ENCODE assay signal across 8 cellular contexts in genomic region chr14:26163761-26164160, GRCh38.
A peak's percentile ranks its signal among the peaks of the same experiment; 100 is the strongest.
DNase-seq lines count a peak whose midpoint lies in the region; ATAC-seq and TF ChIP-seq lines count a peak whose summit lies in the region.

No MANE protein-coding gene starts in this region.

- no peak overlapping the region for H3K27ac Mint-ChIP-seq in T-helper 17 cell
- no peak overlapping the region for H3K27ac Mint-ChIP-seq in activated T-cell treated with anti-CD3 and anti-CD28 coated beads, Interleukin-2, amount 50 U/mL, for 24 hours

- H2BK12ac ChIP-seq in neuronal stem cell (ENCODE audit: low read length), result no peak overlapping the region

- H2BK120ac ChIP-seq in neuronal stem cell (ENCODE audit: low read depth, low read length), result no peak overlapping the region

- H3K79me1 ChIP-seq in neuronal stem cell (ENCODE audit: low read depth, low read length), result no peaks in the 10 kb centered on the region

- no peaks in the 10 kb centered on the region for H3K4me1 ChIP-seq in neuronal stem cell (ENCODE audit: control insufficient read depth in 2 of 2, insufficient read depth in 1 of 2, low read depth in 1 of 2, low read length in 2 of 2)

- H3K27ac ChIP-seq in neuronal stem cell (replicated peaks; ENCODE audit: low read length), result no peak overlapping the region

- H3K4me3 Mint-ChIP-seq in T-helper 17 cell, result no peak overlapping the region
- H3K4me3 Mint-ChIP-seq in activated T-cell treated with anti-CD3 and anti-CD28 coated beads, Interleukin-2, amount 50 U/mL, for 24 hours, result no peak overlapping the region

- no peak overlapping the region for H3K9ac ChIP-seq in neuronal stem cell (ENCODE audit: low read depth, low read length, poor library complexity)

- no peak overlapping the region for H3K4me2 ChIP-seq in neuronal stem cell (ENCODE audit: insufficient read depth, low read length, poor library complexity, severe bottlenecking)

- H4K91ac ChIP-seq in neuronal stem cell (ENCODE audit: low read depth, low read length, poor library complexity), result no peak overlapping the region

- no peaks in the 10 kb centered on the region for H3K27me3 Mint-ChIP-seq in T-helper 17 cell
- no peaks in the 10 kb centered on the region for H3K27me3 Mint-ChIP-seq in activated T-cell treated with anti-CD3 and anti-CD28 coated beads, Interleukin-2, amount 50 U/mL, for 24 hours

- H3K14ac ChIP-seq in neuronal stem cell (ENCODE audit: low read length), result no peak overlapping the region

- no peak overlapping the region for H3K4ac ChIP-seq in neuronal stem cell (ENCODE audit: low read length)

- H3K18ac ChIP-seq in neuronal stem cell (ENCODE audit: low read length), result peak overlapping the region; percentile 44

- no peak overlapping the region for H2BK15ac ChIP-seq in neuronal stem cell (ENCODE audit: low read length)

- H3K4me3 ChIP-seq in choroid plexus epithelial cell (ENCODE audit: low read depth, low read length) (no peak overlapping the region), neuronal stem cell (ENCODE audit: low read length in 2 of 2) (no peak overlapping the region)

- ATAC-seq in T-helper 17 cell (no peak), GM19035 (IDR thresholded peaks at IDR 0.05; ENCODE audit: unreplicated experiment) (no peak)

- peaks cover 33% of the 10 kb centered on the region for H3K9me3 Mint-ChIP-seq in activated T-cell treated with anti-CD3 and anti-CD28 coated beads, Interleukin-2, amount 50 U/mL, for 24 hours

- no peak overlapping the region for H2BK5ac ChIP-seq in neuronal stem cell (ENCODE audit: low read length)

- H3K27me3 ChIP-seq in neuronal stem cell (ENCODE audit: control insufficient read depth in 3 of 3, insufficient read depth in 3 of 3, low read depth in 1 of 3, low read length in 3 of 3), result no peaks in the 10 kb centered on the region

- H2AK5ac ChIP-seq in neuronal stem cell (ENCODE audit: low read depth, low read length), result no peak overlapping the region

- peaks cover 0 to 5% of the 10 kb centered on the region in 2 donors for H3K9me3 ChIP-seq in neuronal stem cell (replicated peaks in 1 of 2; ENCODE audit: control insufficient read depth in 2 of 2, insufficient read depth in 1 of 2, low read depth in 1 of 2, low read length in 2 of 2)
- no peaks in the 10 kb centered on the region for H3K9me3 ChIP-seq in T-helper 17 cell (ENCODE audit: control insufficient read depth, low read length, poor library complexity, severe bottlenecking)

- peak overlapping the region; percentile 97 for H4K8ac ChIP-seq in neuronal stem cell (ENCODE audit: low read depth, low read length)

- intact Hi-C loops in posterior vena cava (cut with DNase I), result no loop called here

- H3K36me3 Mint-ChIP-seq in T-helper 17 cell (ENCODE audit: low read depth), result no peaks in the 10 kb centered on the region
- H3K36me3 Mint-ChIP-seq in activated T-cell treated with anti-CD3 and anti-CD28 coated beads, Interleukin-2, amount 50 U/mL, for 24 hours (ENCODE audit: low read depth), result no peaks in the 10 kb centered on the region

- no peaks in the 10 kb centered on the region for H3K36me3 ChIP-seq in neuronal stem cell (replicated peaks in 1 of 2; ENCODE audit: control insufficient read depth in 2 of 2, insufficient read depth in 2 of 2, low read length in 2 of 2)

- peak overlapping the region; percentile 32 for H2AFZ ChIP-seq in neuronal stem cell (ENCODE audit: low read length)

- H3K23ac ChIP-seq in neuronal stem cell (ENCODE audit: low read depth, low read length, poor library complexity), result no peak overlapping the region

- WGBS in neuronal stem cell (ENCODE audit: extremely low coverage in 2 of 2, insufficient read length in 2 of 2, insufficient replicate concordance in 1 of 2), 2 donors, result no CpG with 5 or more reads among the region's 1 CpG

- peak; percentile 72 for TF ChIP-seq CTCF in choroid plexus epithelial cell (conservative IDR thresholded peaks at IDR 0.05; ENCODE audit: low read depth, low read length)

- DNase-seq in H4 (ENCODE audit: low spot score), result peak; percentile 11
- peak; percentile 70 for DNase-seq in NCI-H446 treated with DMSO at 0.1 percent for 48 hours (lab: John Stamatoyannopoulos, UW)
- DNase-seq in choroid plexus epithelial cell (ENCODE audit: low read depth), result peak; percentile 73
- DNase-seq in neuronal stem cell (ENCODE audit: low spot score), result no peak
- DNase-seq in T-helper 17 cell, result no peak
- DNase-seq in posterior vena cava (ENCODE audit: low spot score), result no peak
- DNase-seq in activated T-cell treated with anti-CD3 and anti-CD28 coated beads, Interleukin-2, amount 50 U/mL, for 24 hours, result no peak

- H3K4me1 Mint-ChIP-seq in T-helper 17 cell, result no peaks in the 10 kb centered on the region
- no peaks in the 10 kb centered on the region for H3K4me1 Mint-ChIP-seq in activated T-cell treated with anti-CD3 and anti-CD28 coated beads, Interleukin-2, amount 50 U/mL, for 24 hours (ENCODE audit: low read depth)

Comparison
In these comparisons a context has a peak if more than half of its experiments do, and no peak if none do; other contexts are left out.
1. DNase-seq: peak in H4 (single experiment), NCI-H446 treated with DMSO at 0.1 percent for 48 hours (single experiment) and choroid plexus epithelial cell (single experiment); none in neuronal stem cell (single experiment), T-helper 17 cell (0 of 3), posterior vena cava (single experiment) and activated T-cell treated with anti-CD3 and anti-CD28 coated beads, Interleukin-2, amount 50 U/mL, for 24 hours (single experiment).